8 cellular contexts compared by ENCODE assay signal in the genomic region with DNA sequence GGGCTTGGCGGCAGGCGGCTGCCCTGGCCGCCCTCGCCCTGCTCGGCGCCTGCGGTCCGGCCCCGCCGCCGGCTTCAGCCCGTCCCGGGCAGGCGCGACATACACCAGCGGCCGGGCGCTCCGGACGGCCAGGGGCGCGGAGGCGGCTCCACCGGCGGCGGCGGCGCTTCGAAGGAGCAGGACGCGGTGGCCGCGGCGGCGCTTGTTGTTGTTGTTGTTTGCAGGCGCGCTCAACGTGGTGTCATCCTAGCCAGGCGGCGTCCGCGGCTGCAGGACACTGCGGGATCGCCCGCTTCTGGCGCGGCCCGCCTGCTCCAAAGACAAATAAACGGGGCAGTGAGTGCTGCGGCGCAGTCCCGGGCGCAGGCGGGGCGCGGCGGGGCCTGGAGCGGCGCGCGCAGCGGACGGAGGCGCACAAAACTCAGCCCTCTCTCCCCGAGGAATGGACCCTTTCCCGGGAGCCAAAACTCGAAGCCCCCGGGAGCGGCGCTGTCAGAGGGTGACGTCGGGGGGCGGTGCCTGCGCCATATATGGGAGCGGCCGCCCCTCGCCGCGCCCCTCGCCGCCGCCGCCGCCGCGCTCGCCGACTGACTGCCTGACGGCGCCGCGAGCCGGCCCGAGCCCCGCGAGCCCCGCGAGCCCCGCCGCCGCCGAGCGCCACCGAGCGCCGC. TPM values are rescaled to one million over a fixed set of nuclear protein-coding genes. Genes with fewer than 3 reads are reported as not detected.
DNase-seq lines count a peak whose midpoint lies in the region; ATAC-seq and TF ChIP-seq lines count a peak whose summit lies in the region.

A gene with protein sequence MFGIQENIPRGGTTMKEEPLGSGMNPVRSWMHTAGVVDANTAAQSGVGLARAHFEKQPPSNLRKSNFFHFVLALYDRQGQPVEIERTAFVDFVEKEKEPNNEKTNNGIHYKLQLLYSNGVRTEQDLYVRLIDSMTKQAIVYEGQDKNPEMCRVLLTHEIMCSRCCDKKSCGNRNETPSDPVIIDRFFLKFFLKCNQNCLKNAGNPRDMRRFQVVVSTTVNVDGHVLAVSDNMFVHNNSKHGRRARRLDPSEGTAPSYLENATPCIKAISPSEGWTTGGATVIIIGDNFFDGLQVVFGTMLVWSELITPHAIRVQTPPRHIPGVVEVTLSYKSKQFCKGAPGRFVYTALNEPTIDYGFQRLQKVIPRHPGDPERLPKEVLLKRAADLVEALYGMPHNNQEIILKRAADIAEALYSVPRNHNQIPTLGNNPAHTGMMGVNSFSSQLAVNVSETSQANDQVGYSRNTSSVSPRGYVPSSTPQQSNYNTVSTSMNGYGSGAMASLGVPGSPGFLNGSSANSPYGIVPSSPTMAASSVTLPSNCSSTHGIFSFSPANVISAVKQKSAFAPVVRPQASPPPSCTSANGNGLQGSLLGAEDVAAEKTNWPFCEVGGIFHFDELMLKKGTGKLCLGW (minus strand): TSS at position 444 of the 671 bp plus-strand sequence. CDS start 506 bp downstream, outside the sequence.

- no peaks in the 10 kb centered on the region for H3K9me3 ChIP-seq in CD4-positive, alpha-beta memory T cell (ENCODE audit: control insufficient read depth in 1 of 2, low read length in 2 of 2)
- H3K9me3 ChIP-seq in muscle layer of duodenum (ENCODE audit: control insufficient read depth in 1 of 2, low read length in 2 of 2), result no peaks in the 10 kb centered on the region

- no peak for TF ChIP-seq CTCF in activated CD8-positive, alpha-beta T cell treated with anti-CD3 and anti-CD28 coated beads for 36 hours (IDR thresholded peaks at IDR 0.05)
- TF ChIP-seq CTCF in type B pancreatic cell (conservative IDR thresholded peaks at IDR 0.05), result no peak

- peak within 1 kb of the TSS in 5 of 7 donors; percentile 15 to 59 (median 55) for H3K27ac Mint-ChIP-seq in CD4-positive, alpha-beta memory T cell
- H3K27ac Mint-ChIP-seq in IgD-negative memory B cell (peak within 1 kb of the TSS in 2 of 3 donors; percentile 39 to 69), type B pancreatic cell (no peak within 1 kb of the TSS)
- no peak within 1 kb of the TSS for H3K27ac Mint-ChIP-seq in activated CD8-positive, alpha-beta T cell treated with anti-CD3 and anti-CD28 coated beads for 36 hours

- peaks cover 7 to 42% (median 21%) of the 10 kb centered on the region in 4 donors for H3K4me1 Mint-ChIP-seq in CD4-positive, alpha-beta memory T cell
- H3K4me1 Mint-ChIP-seq in IgD-negative memory B cell, result peaks cover 5 to 7% (median 7%) of the 10 kb centered on the region in 3 donors
- H3K4me1 Mint-ChIP-seq in activated CD8-positive, alpha-beta T cell treated with anti-CD3 and anti-CD28 coated beads for 36 hours (ENCODE audit: low read depth), result peaks cover 17% of the 10 kb centered on the region
- peaks cover 24% of the 10 kb centered on the region for H3K4me1 Mint-ChIP-seq in type B pancreatic cell (ENCODE audit: unreplicated experiment)

- peaks cover 13% of the 10 kb centered on the region for H3K4me1 ChIP-seq in CD4-positive, alpha-beta memory T cell (ENCODE audit: insufficient read depth, low read length)
- H3K4me1 ChIP-seq in muscle layer of duodenum (ENCODE audit: control insufficient read depth in 1 of 2, insufficient read depth in 2 of 2, low read length in 2 of 2), result peaks cover 0 to 57% of the 10 kb centered on the region in 2 donors

- H3K4me3 ChIP-seq in CD4-positive, alpha-beta memory T cell (ENCODE audit: low read length in 2 of 2), result peak within 1 kb of the TSS in 1 of 2 donors; percentile 28
- H3K4me3 ChIP-seq in muscle layer of duodenum (ENCODE audit: low read depth in 1 of 2, low read length in 2 of 2), result peak within 1 kb of the TSS; percentile 41 to 56

- no peaks in the 10 kb centered on the region for H3K36me3 Mint-ChIP-seq in CD4-positive, alpha-beta memory T cell
- H3K36me3 Mint-ChIP-seq in IgD-negative memory B cell (no peaks in the 10 kb centered on the region), type B pancreatic cell (peaks cover 4% of the 10 kb centered on the region)
- H3K36me3 Mint-ChIP-seq in activated CD8-positive, alpha-beta T cell treated with anti-CD3 and anti-CD28 coated beads for 36 hours (ENCODE audit: low read depth), result no peaks in the 10 kb centered on the region

- peak; percentile 71 for ATAC-seq in activated CD8-positive, alpha-beta T cell treated with anti-CD3 and anti-CD28 coated beads for 36 hours
- ATAC-seq in HG03025 (IDR thresholded peaks at IDR 0.05; ENCODE audit: low FRiP score, unreplicated experiment) (no peak), GM19467 (IDR thresholded peaks at IDR 0.05; ENCODE audit: unreplicated experiment) (no peak)

- intact Hi-C loops in CD4-positive, alpha-beta memory T cell (cut with micrococcal nuclease), result loop anchor here (5.0 to 10.0 kb wide), 2 partner anchors 148 to 929 kb away; a partner anchor contains a TSS
- intact Hi-C loops in activated CD8-positive, alpha-beta T cell treated with anti-CD3 and anti-CD28 coated beads for 36 hours (cut with micrococcal nuclease), result no loop called here

- peaks cover 41 to 43% of the 10 kb centered on the region in 2 donors for H3K27me3 Mint-ChIP-seq in CD4-positive, alpha-beta memory T cell
- H3K27me3 Mint-ChIP-seq in IgD-negative memory B cell (peaks cover 44% of the 10 kb centered on the region), type B pancreatic cell (peaks cover 71% of the 10 kb centered on the region)
- peaks cover 63% of the 10 kb centered on the region for H3K27me3 Mint-ChIP-seq in activated CD8-positive, alpha-beta T cell treated with anti-CD3 and anti-CD28 coated beads for 36 hours

- H3K27ac ChIP-seq in CD4-positive, alpha-beta memory T cell (ENCODE audit: low read depth, low read length), result no peak within 1 kb of the TSS
- no peak within 1 kb of the TSS for H3K27ac ChIP-seq in muscle layer of duodenum (ENCODE audit: low read length)

- peaks cover 0 to 22% (median 9%) of the 10 kb centered on the region in 8 donors for H3K9me3 Mint-ChIP-seq in CD4-positive, alpha-beta memory T cell
- H3K9me3 Mint-ChIP-seq in IgD-negative memory B cell, result peaks cover 0 to 8% (median 0%) of the 10 kb centered on the region in 3 donors
- no peaks in the 10 kb centered on the region for H3K9me3 Mint-ChIP-seq in activated CD8-positive, alpha-beta T cell treated with anti-CD3 and anti-CD28 coated beads for 36 hours
- H3K9me3 Mint-ChIP-seq in type B pancreatic cell, result no peaks in the 10 kb centered on the region

- POLR2A ChIA-PET in CD4-positive, alpha-beta memory T cell (lab: Charles Lee; ENCODE audit: partially characterized antibody), result no interaction called here
- POLR2A ChIA-PET in activated CD8-positive, alpha-beta T cell treated with anti-CD3 and anti-CD28 coated beads for 36 hours (lab: Charles Lee), result no interaction called here

- peaks cover 35% of the 10 kb centered on the region for H3K27me3 ChIP-seq in CD4-positive, alpha-beta memory T cell (ENCODE audit: insufficient read depth, low read length)
- H3K27me3 ChIP-seq in muscle layer of duodenum (ENCODE audit: low read depth, low read length), result peaks cover 84% of the 10 kb centered on the region

- peak in 3 of 5 donors; percentile 29 to 52 (median 42) for DNase-seq in CD4-positive, alpha-beta memory T cell
- peak; percentile 51 for DNase-seq in activated CD8-positive, alpha-beta T cell treated with anti-CD3 and anti-CD28 coated beads for 36 hours
- peak; percentile 35 to 47 for DNase-seq in erythroblast (lab: John Stamatoyannopoulos, UW)
- peak; percentile 87 for DNase-seq in type B pancreatic cell (ENCODE audit: extremely low spot score, unreplicated experiment)

- CTCF ChIA-PET in CD4-positive, alpha-beta memory T cell (lab: Charles Lee; ENCODE audit: partially characterized antibody), result no interaction called here
- CTCF ChIA-PET in activated CD8-positive, alpha-beta T cell treated with anti-CD3 and anti-CD28 coated beads for 36 hours (lab: Charles Lee), result no interaction called here

- H3K36me3 ChIP-seq in CD4-positive, alpha-beta memory T cell (ENCODE audit: insufficient read depth, low read length), result no peaks in the 10 kb centered on the region
- H3K36me3 ChIP-seq in muscle layer of duodenum (ENCODE audit: control insufficient read depth in 1 of 2, insufficient read depth in 2 of 2, low read length in 2 of 2), result no peaks in the 10 kb centered on the region

- peak within 1 kb of the TSS in 7 of 8 donors; percentile 78 to 90 (median 82) for H3K4me3 Mint-ChIP-seq in CD4-positive, alpha-beta memory T cell
- H3K4me3 Mint-ChIP-seq in IgD-negative memory B cell, result peak within 1 kb of the TSS; percentile 24 to 76 (median 45)
- H3K4me3 Mint-ChIP-seq in activated CD8-positive, alpha-beta T cell treated with anti-CD3 and anti-CD28 coated beads for 36 hours, result peak within 1 kb of the TSS; percentile 58
- H3K4me3 Mint-ChIP-seq in type B pancreatic cell, result peak within 1 kb of the TSS; percentile 87

- no peak for TF ChIP-seq POLR2A in erythroblast (IDR thresholded peaks at IDR 0.05; ENCODE audit: low read length)

RNA-seq across cellular contexts. Expression of the gene that starts here (rescaled TPM):
- not detected for total RNA-seq in CD4-positive, alpha-beta memory T cell
- not detected for polyA plus RNA-seq in CD4-positive, alpha-beta memory T cell
- not detected for polyA plus RNA-seq in IgD-negative memory B cell
- not detected for total RNA-seq in activated CD8-positive, alpha-beta T cell treated with anti-CD3 and anti-CD28 coated beads for 36 hours
- 0.81 and 26.1 TPM in 2 replicates for total RNA-seq in type B pancreatic cell (ENCODE audit: low replicate concordance)

Comparison
In these comparisons a context has a peak if more than half of its experiments do, and no peak if none do; other contexts are left out.
1. Peak in DNase-seq in CD4-positive, alpha-beta memory T cell; RNA of the gene not detected or under 1 TPM.
2. Peak in DNase-seq and ATAC-seq in activated CD8-positive, alpha-beta T cell treated with anti-CD3 and anti-CD28 coated beads for 36 hours; RNA of the gene not detected or under 1 TPM.
3. H3K27ac Mint-ChIP-seq: peak in CD4-positive, alpha-beta memory T cell (5 of 7) and IgD-negative memory B cell (2 of 3); none in activated CD8-positive, alpha-beta T cell treated with anti-CD3 and anti-CD28 coated beads for 36 hours (single experiment) and type B pancreatic cell (single experiment).
4. Peak in every context shown above with its lines, with median percentiles within 50 percentile points of each other: DNase-seq and H3K4me3 Mint-ChIP-seq.